Comparison of ENCODE assay signal across 8 cellular contexts in genomic region chr17:78759203-78759968, GRCh38. TPM values are rescaled to one million over a fixed set of nuclear protein-coding genes. Genes with fewer than 3 reads are reported as not detected.
DNase-seq lines count a peak whose midpoint lies in the region; ATAC-seq and TF ChIP-seq lines count a peak whose summit lies in the region.

No MANE protein-coding gene starts in this region.

- POLR2A ChIA-PET in GM10248 (lab: Yijun Ruan, JAX), result interaction anchor here (1.5 to 2.5 kb wide), 2 partner anchors 10 kb away, joined by 4 to 17 read pairs; no protein-coding TSS in a partner anchor

- peak; percentile 51 for ATAC-seq in esophagus mucosa
- no peak for ATAC-seq in HG02798 (IDR thresholded peaks at IDR 0.05; ENCODE audit: poor library complexity, unreplicated experiment)

- CTCF ChIA-PET in GM10248 (lab: Yijun Ruan, JAX), result interaction anchor here (0.9 to 5.5 kb wide), 7 partner anchors 10 to 22 kb away, joined by 3 to 32 read pairs (median 5); no protein-coding TSS in a partner anchor

- intact Hi-C loops in posterior vena cava (cut with DNase I), result no loop called here

- TF ChIP-seq CTCF in GM10248 (IDR thresholded peaks at IDR 0.05; ENCODE audit: control extremely low read depth, extremely low read depth, low read depth, missing control alignments), result no peak

- DNase-seq in activated T-cell treated with anti-CD3 and anti-CD28 coated beads for 1 hour (ENCODE audit: low read depth) (peak; percentile 66), activated T-cell treated with anti-CD3 and anti-CD28 coated beads for 4 hours (no peak), NCI-H2081 (lab: John Stamatoyannopoulos, UW) (peak; percentile 57 to 69), posterior vena cava (ENCODE audit: low spot score) (peak; percentile 91), GM10248 (ENCODE audit: extremely low spot score) (no peak)
- DNase-seq in activated CD4-positive, alpha-beta T cell treated with anti-CD3 and anti-CD28 coated beads for 1 hour, result peak; percentile 69

RNA-seq across cellular contexts. Expression of gene CYTH1, which starts 22.7 kb away (rescaled TPM):
- total RNA-seq in esophagus mucosa (54.7 TPM), posterior vena cava (10 to 100 TPM; 27.0 to 42.9 TPM)

Comparison
In these comparisons a context has a peak if more than half of its experiments do, and no peak if none do; other contexts are left out.
1. DNase-seq: peak in activated T-cell treated with anti-CD3 and anti-CD28 coated beads for 1 hour (single experiment), NCI-H2081 (2 of 2), activated CD4-positive, alpha-beta T cell treated with anti-CD3 and anti-CD28 coated beads for 1 hour (single experiment) and posterior vena cava (single experiment); none in activated T-cell treated with anti-CD3 and anti-CD28 coated beads for 4 hours (single experiment) and GM10248 (single experiment).